16 cellular contexts compared by ENCODE assay signal in genomic region chr22:46061431-46062231, GRCh38.
DNase-seq lines count a peak whose midpoint lies in the region; ATAC-seq and TF ChIP-seq lines count a peak whose summit lies in the region.
"Had no signal": no experiment of that assay in that cellular context is flagged by ENCODE, and none has a peak within 500 bp of the region (broad histone marks: within the 10 kb centered on the region; RNA-seq: fewer than 3 reads in every experiment).

No MANE protein-coding gene starts in this region.

- H3K4me1 ChIP-seq in RWPE2 (ENCODE audit: insufficient read depth, poor library complexity, severe bottlenecking) (peaks cover 42% of the 10 kb centered on the region), lower lobe of right lung (peaks cover 90% of the 10 kb centered on the region)
- H3K4me1 ChIP-seq: Caco-2 had no signal

- no peaks in the 10 kb centered on the region for H3K9me3 ChIP-seq in RWPE2 (ENCODE audit: severe bottlenecking)
- no peaks in the 10 kb centered on the region for H3K9me3 ChIP-seq in lower lobe of right lung
- H3K9me3 ChIP-seq: Caco-2 had no signal

- H3K27me3 ChIP-seq in RWPE2 (ENCODE audit: insufficient read depth, poor library complexity, severe bottlenecking), result no peaks in the 10 kb centered on the region
- no peaks in the 10 kb centered on the region for H3K27me3 ChIP-seq in lower lobe of right lung (ENCODE audit: low read depth)

- intact Hi-C loops in lower lobe of right lung (cut with DNase I), result no loop called here

- peaks cover 22% of the 10 kb centered on the region for H3K36me3 ChIP-seq in RWPE2 (ENCODE audit: low read depth)
- no peaks in the 10 kb centered on the region for H3K36me3 ChIP-seq in lower lobe of right lung

- no peak for DNase-seq in RWPE2 (ENCODE audit: low spot score)
- peak; percentile 46 for DNase-seq in lower lobe of right lung
- no peak for DNase-seq in substantia nigra (lab: John Stamatoyannopoulos, UW)
- no peak for DNase-seq in NCI-H2107 (lab: John Stamatoyannopoulos, UW)
- no peak for DNase-seq in midbrain (lab: John Stamatoyannopoulos, UW)
- no peak for DNase-seq in NCI-H187 (lab: John Stamatoyannopoulos, UW)
- DNase-seq in stimulated activated naive CD4-positive, alpha-beta T cell treated with Interleukin-2 at 50 U/mL for 16 hours (lab: John Stamatoyannopoulos, UW), result no peak
- DNase-seq: activated CD4-positive, alpha-beta T cell treated with anti-CD3 and anti-CD28 coated beads, Interleukin-2, amount 50 U/mL, for 1 hour; erythroblast; IMR-90; NCI-H2171 treated with DMSO at 0.1 percent for 48 hours; SHP77 treated with DMSO at 0.1 percent for 48 hours; stimulated activated CD4-positive, alpha-beta T cell treated with anti-CD3 and anti-CD28 coated beads, Interleukin-15, amount 100 ng/mL, for 24 hours had no signal

- H3K4me3 ChIP-seq in RWPE2 (ENCODE audit: severe bottlenecking) (no peak overlapping the region), lower lobe of right lung (peak overlapping the region; percentile 20)
- H3K4me3 ChIP-seq: GM12878 had no signal

- TF ChIP-seq CTCF in RWPE2 (IDR thresholded peaks at IDR 0.05; ENCODE audit: poor library complexity, severe bottlenecking) (no peak), lower lobe of right lung (IDR thresholded peaks at IDR 0.05) (no peak)

- H3K27ac ChIP-seq in RWPE2 (ENCODE audit: poor library complexity, severe bottlenecking), result peak overlapping the region; percentile 99
- peak overlapping the region; percentile 97 for H3K27ac ChIP-seq in lower lobe of right lung
- H3K27ac ChIP-seq in substantia nigra (ENCODE audit: low read depth, low read length, poor library complexity, severe bottlenecking), result peak overlapping the region; percentile 99

- no peak for ATAC-seq in RWPE2 (ENCODE audit: low read depth)
- ATAC-seq in esophagus mucosa, result peak; percentile 1
- ATAC-seq in lower lobe of right lung, result no peak
- ATAC-seq: GM12878 had no signal
